25 cellular contexts compared by ENCODE assay signal in genomic region chr16:9837481-9837880, GRCh38.
"Had no signal": no experiment of that assay in that cellular context is flagged by ENCODE, and none has a peak within 500 bp of the region (broad histone marks: within the 10 kb centered on the region; RNA-seq: fewer than 3 reads in every experiment).

No MANE protein-coding gene starts in this region.

- DNase-seq: activated CD4-positive, alpha-beta T cell treated with anti-CD3 and anti-CD28 coated beads for 4 hours; activated CD4-positive, alpha-beta T cell treated with anti-CD3 and anti-CD28 coated beads, Interleukin-2, amount 50 U/mL, for 4 hours; activated CD8-positive, alpha-beta memory T cell treated with anti-CD3 and anti-CD28 coated beads, Interleukin-2, amount 50 U/mL, for 48 hours; activated CD8-positive, alpha-beta T cell treated with anti-CD3 and anti-CD28 coated beads, Interleukin-2, amount 10 ng/mL, durations not matched to agents 7 days and 5 days; activated effector memory CD4-positive, alpha-beta T cell treated with Interleukin-2 at 50 U/mL for 16 hours; activated naive CD4-positive, alpha-beta T cell; activated T-cell treated with anti-CD3 and anti-CD28 coated beads, Interleukin-2, amount 50 U/mL, for 24 hours; aorta; caudate nucleus; Karpas-422; NCI-H1048; NCI-H1417 treated with DMSO at 0.1 percent for 48 hours; NCI-H1694; NCI-H2029 treated with DMSO at 0.1 percent for 48 hours; NCI-H510A treated with DMSO at 0.1 percent for 48 hours; NCI-H69; NK-92 treated with Interleukin-12 subunit alpha and Interleukin-12 subunit beta, amount 100 ng/mL, for 24 hours; Peyer's patch; Right ventricle myocardium superior; SJCRH30; SK-N-SH; T-helper 1 cell had no signal

- H3K27ac ChIP-seq: breast epithelium, Peyer's patch, RWPE1, SJCRH30, VCaP had no signal

- H3K27me3 ChIP-seq: Peyer's patch, SJCRH30 had no signal

- H3K9me2 ChIP-seq: SK-N-SH had no signal

- H3K9ac ChIP-seq: SK-N-SH had no signal

- H3K4me2 ChIP-seq: SK-N-SH had no signal

- H3K36me3 ChIP-seq: breast epithelium, Peyer's patch, SJCRH30 had no signal

- H3K9me3 ChIP-seq: breast epithelium, Peyer's patch, SJCRH30, SK-N-SH had no signal

- H3K4me3 ChIP-seq: breast epithelium, Peyer's patch, SJCRH30 had no signal

- H3K4me1 ChIP-seq: breast epithelium, Peyer's patch, SJCRH30 had no signal
